12 cellular contexts compared by ENCODE assay signal in the genomic region with DNA sequence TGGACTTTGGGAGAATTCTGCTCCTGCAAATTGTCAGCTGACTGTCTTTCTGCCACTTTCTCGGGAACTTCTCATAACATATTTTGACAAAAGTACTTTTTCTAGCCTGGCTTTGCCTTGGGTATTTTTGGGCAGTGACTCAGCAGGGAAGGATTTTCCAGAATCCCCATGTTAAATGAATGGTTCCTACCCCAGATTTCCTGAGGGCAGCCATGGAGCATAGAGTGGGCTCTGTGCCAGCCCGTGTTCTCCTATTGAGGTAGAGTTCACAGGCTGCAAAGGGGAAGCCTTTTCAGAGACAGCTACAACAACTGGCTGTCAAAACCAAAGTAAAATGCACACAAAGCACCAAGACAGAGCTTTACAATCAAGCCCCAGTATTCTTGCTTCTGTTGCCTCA. TPM values are rescaled to one million over a fixed set of nuclear protein-coding genes. Genes with fewer than 3 reads are reported as not detected.
DNase-seq lines count a peak whose midpoint lies in the region; ATAC-seq and TF ChIP-seq lines count a peak whose summit lies in the region.
"Had no signal": no experiment of that assay in that cellular context is flagged by ENCODE, and none has a peak within 500 bp of the region (broad histone marks: within the 10 kb centered on the region; RNA-seq: fewer than 3 reads in every experiment).

No MANE protein-coding gene starts in this region.

- no peak for TF ChIP-seq CTCF in ascending aorta (IDR thresholded peaks at IDR 0.05)
- no peak for TF ChIP-seq CTCF in upper lobe of left lung (IDR thresholded peaks at IDR 0.05)
- no peak for TF ChIP-seq CTCF in lower lobe of right lung (IDR thresholded peaks at IDR 0.05)

- no peaks in the 10 kb centered on the region for H3K27me3 Mint-ChIP-seq in activated T-cell treated with anti-CD3 and anti-CD28 coated beads, Interleukin-2, amount 50 U/mL, for 72 hours (ENCODE audit: low read depth)

- H3K9me3 Mint-ChIP-seq in activated T-cell treated with anti-CD3 and anti-CD28 coated beads, Interleukin-2, amount 50 U/mL, for 72 hours = no peaks in the 10 kb centered on the region

- peaks cover 30% of the 10 kb centered on the region for H3K4me1 Mint-ChIP-seq in activated T-cell treated with anti-CD3 and anti-CD28 coated beads, Interleukin-2, amount 50 U/mL, for 72 hours (ENCODE audit: low read depth)

- no peaks in the 10 kb centered on the region for H3K9me3 ChIP-seq in ascending aorta
- no peaks in the 10 kb centered on the region for H3K9me3 ChIP-seq in right cardiac atrium (ENCODE audit: control insufficient read depth, low read length)
- no peaks in the 10 kb centered on the region for H3K9me3 ChIP-seq in upper lobe of left lung
- no peaks in the 10 kb centered on the region for H3K9me3 ChIP-seq in lower lobe of right lung

- no peak for TF ChIP-seq EP300 in upper lobe of left lung (IDR thresholded peaks at IDR 0.05)

- H3K36me3 ChIP-seq in ascending aorta (no peaks in the 10 kb centered on the region), upper lobe of left lung (peaks cover 0 to 62% (median 12%) of the 10 kb centered on the region in 4 donors), lower lobe of right lung (peaks cover 53% of the 10 kb centered on the region)
- H3K36me3 ChIP-seq: cardiac muscle cell had no signal

- H3K4me1 ChIP-seq in ascending aorta (peaks cover 5 to 11% of the 10 kb centered on the region in 2 donors), right cardiac atrium (ENCODE audit: control insufficient read depth, insufficient read depth, low read length) (peaks cover 9% of the 10 kb centered on the region), upper lobe of left lung (peaks cover 28 to 36% (median 33%) of the 10 kb centered on the region in 4 donors), lower lobe of right lung (peaks cover 27% of the 10 kb centered on the region)

- 59% methylated on average over 2 of the region's 2 CpGs for WGBS in right cardiac atrium
- WGBS in upper lobe of left lung, 2 donors = 47 to 70% methylated on average over 2 of the region's 2 CpGs

- no peak for DNase-seq in activated T-cell treated with anti-CD3 and anti-CD28 coated beads, Interleukin-2, amount 50 U/mL, for 72 hours
- DNase-seq in activated T-cell treated with anti-CD3 and anti-CD28 coated beads, Interleukin-2, amount 50 U/mL, for 1 hour = no peak
- DNase-seq in ascending aorta (ENCODE audit: low spot score in 2 of 2) (peak in 1 of 2 donors; percentile 84), right cardiac atrium (peak; percentile 64 to 84 (median 76)), upper lobe of left lung (peak in 1 of 2 donors; percentile 40), lower lobe of right lung (no peak)
- DNase-seq in stimulated activated CD4-positive, alpha-beta T cell treated with anti-CD3 and anti-CD28 coated beads, Interleukin-1b, Interleukin-23, amount 100 ng/mL, for 48 hours = no peak
- DNase-seq in stimulated activated CD4-positive, alpha-beta T cell treated with anti-CD3 and anti-CD28 coated beads, Interleukin-15, amount 100 ng/mL, for 24 hours = no peak
- DNase-seq: NCI-H510A treated with DMSO at 0.1 percent for 48 hours had no signal

- no peaks in the 10 kb centered on the region for H3K27me3 ChIP-seq in ascending aorta
- no peaks in the 10 kb centered on the region for H3K27me3 ChIP-seq in right cardiac atrium (ENCODE audit: control insufficient read depth, insufficient read depth)
- no peaks in the 10 kb centered on the region for H3K27me3 ChIP-seq in upper lobe of left lung
- no peaks in the 10 kb centered on the region for H3K27me3 ChIP-seq in lower lobe of right lung (ENCODE audit: low read depth)
- H3K27me3 ChIP-seq: cardiac muscle cell had no signal

- no peak for TF ChIP-seq POLR2A in upper lobe of left lung (IDR thresholded peaks at IDR 0.05)

- H3K27ac Mint-ChIP-seq in activated T-cell treated with anti-CD3 and anti-CD28 coated beads, Interleukin-2, amount 50 U/mL, for 72 hours = peak overlapping the region; percentile 51

- H3K27ac ChIP-seq in ascending aorta (peak overlapping the region; percentile 67 to 78), right cardiac atrium (ENCODE audit: low read length) (peak overlapping the region; percentile 40), upper lobe of left lung (peak overlapping the region; percentile 1 to 66 (median 48)), lower lobe of right lung (no peak overlapping the region)
- H3K27ac ChIP-seq: cardiac muscle cell had no signal

- H3K4me3 ChIP-seq in ascending aorta = no peak overlapping the region
- H3K4me3 ChIP-seq in right cardiac atrium (ENCODE audit: low read length) = no peak overlapping the region
- no peak overlapping the region for H3K4me3 ChIP-seq in upper lobe of left lung
- H3K4me3 ChIP-seq in lower lobe of right lung = no peak overlapping the region
- H3K4me3 ChIP-seq: cardiac muscle cell had no signal

- no peak overlapping the region for H3K4me3 Mint-ChIP-seq in activated T-cell treated with anti-CD3 and anti-CD28 coated beads, Interleukin-2, amount 50 U/mL, for 72 hours

- intact Hi-C loops in ascending aorta (cut with DNase I) = loop anchor here (5.0 kb wide), 1 partner anchor 59 kb away; no protein-coding TSS in a partner anchor
- intact Hi-C loops in right cardiac atrium (cut with DNase I) = no loop called here
- intact Hi-C loops in lower lobe of right lung (cut with DNase I) = no loop called here

- peaks cover 13 to 35% of the 10 kb centered on the region in 2 donors for H3K36me3 Mint-ChIP-seq in activated T-cell treated with anti-CD3 and anti-CD28 coated beads, Interleukin-2, amount 50 U/mL, for 72 hours (ENCODE audit: insufficient read depth in 2 of 2)

- ATAC-seq in activated T-cell treated with anti-CD3 and anti-CD28 coated beads, Interleukin-2, amount 50 U/mL, for 72 hours (replicated peaks in 1 of 2) = no peak
- ATAC-seq in right cardiac atrium (peak; percentile 59 to 71), upper lobe of left lung (ENCODE audit: low FRiP score in 2 of 2) (no peak), lower lobe of right lung (no peak)

RNA-seq across cellular contexts. Expression of a gene that starts 59.8 kb away (rescaled TPM):
- not detected for total RNA-seq in activated T-cell treated with anti-CD3 and anti-CD28 coated beads, Interleukin-2, amount 50 U/mL, for 72 hours
- not detected for total RNA-seq in ascending aorta
- total RNA-seq in right cardiac atrium = 1,000 to 10,000 TPM; 1,953 to 6,380 (median 2,692) TPM
- 153 TPM for polyA plus RNA-seq in right cardiac atrium
- total RNA-seq in upper lobe of left lung = not detected
- 0.24 TPM for total RNA-seq in lower lobe of right lung
- total RNA-seq: H1, renal cortical epithelial cell had no signal
- polyA plus RNA-seq: H1 had no signal

Comparison
In these comparisons a context has a peak if more than half of its experiments do, and no peak if none do; other contexts are left out.
1. ATAC-seq: peak in right cardiac atrium (2 of 2); none in activated T-cell treated with anti-CD3 and anti-CD28 coated beads, Interleukin-2, amount 50 U/mL, for 72 hours (0 of 2), upper lobe of left lung (0 of 2) and lower lobe of right lung (0 of 2).
2. DNase-seq: peak in right cardiac atrium (3 of 3); none in activated T-cell treated with anti-CD3 and anti-CD28 coated beads, Interleukin-2, amount 50 U/mL, for 72 hours (0 of 2), activated T-cell treated with anti-CD3 and anti-CD28 coated beads, Interleukin-2, amount 50 U/mL, for 1 hour (single experiment), stimulated activated CD4-positive, alpha-beta T cell treated with anti-CD3 and anti-CD28 coated beads, Interleukin-1b, Interleukin-23, amount 100 ng/mL, for 48 hours (single experiment), lower lobe of right lung (single experiment) and stimulated activated CD4-positive, alpha-beta T cell treated with anti-CD3 and anti-CD28 coated beads, Interleukin-15, amount 100 ng/mL, for 24 hours (single experiment).
3. RNA of a gene that starts 59.8 kb away (total RNA-seq): 1,953 to 6,380 TPM in right cardiac atrium; 0.24 TPM in lower lobe of right lung (single experiment), not detected in activated T-cell treated with anti-CD3 and anti-CD28 coated beads, Interleukin-2, amount 50 U/mL, for 72 hours, not detected in ascending aorta (single experiment) and not detected in upper lobe of left lung; every median in the first group is over 1,000 times any median in the second.